ENCODE assay signal across 10 cellular contexts in genomic region chr18:34203866-34204265, GRCh38. TPM values are rescaled to one million over a fixed set of nuclear protein-coding genes. Genes with fewer than 3 reads are reported as not detected.
"Had no signal": no experiment of that assay in that cellular context is flagged by ENCODE, and none has a peak within 500 bp of the region (broad histone marks: within the 10 kb centered on the region; RNA-seq: fewer than 3 reads in every experiment).

No MANE protein-coding gene starts in this region.

- H3K4me3 ChIP-seq: GM23248 had no signal

- FAIRE-seq: H54, HTR-8/SVneo had no signal

- H3K27ac Mint-ChIP-seq: H9 had no signal

- H3K9me3 Mint-ChIP-seq: H9 had no signal

- DNase-seq: GM23248, GOT3, H9, HCEC 1CT, Karpas-422, KBM-7 had no signal

- H3K4me2 ChIP-seq: KMS-11 had no signal

- H3K9ac ChIP-seq: GM23248, KMS-11 had no signal

- H3K27ac ChIP-seq: GM23248, KMS-11 had no signal

- H2AFZ ChIP-seq: GM23248 had no signal

- H3K4me3 Mint-ChIP-seq: H9 had no signal

RNA-seq across cellular contexts. Expression of gene NOL4, which starts 20.8 kb away (rescaled TPM):
- total RNA-seq: GM23248, HT-29 had no signal
- polyA plus RNA-seq: GM23248 had no signal
